Comparison of ENCODE assay signal across 8 cellular contexts in genomic region chr19:48646192-48646911, GRCh38.
A peak's percentile ranks its signal among the peaks of the same experiment; 100 is the strongest.
DNase-seq lines count a peak whose midpoint lies in the region; ATAC-seq lines count a peak whose summit lies in the region.

No MANE protein-coding gene starts in this region.

- ATAC-seq in GM18858 (IDR thresholded peaks at IDR 0.05; ENCODE audit: unreplicated experiment) (peak; percentile 47), HG03159 (IDR thresholded peaks at IDR 0.05; ENCODE audit: unreplicated experiment) (peak; percentile 61)

- DNase-seq in 8988T (peak; percentile 74), NCI-H446 (lab: John Stamatoyannopoulos, UW) (peak; percentile 88 to 90), kidney glomerular epithelial cell (lab: John Stamatoyannopoulos, UW) (peak; percentile 76)
- DNase-seq in activated CD4-positive, CD25-positive, alpha-beta regulatory T cell treated with anti-CD3 and anti-CD28 coated beads, Interleukin-2, amount 50 U/mL, for 16 hours (ENCODE audit: low read depth, low spot score): peak; percentile 83
- DNase-seq in central memory CD4-positive, alpha-beta T cell: peak; percentile 91
- DNase-seq in stimulated activated CD4-positive, alpha-beta T cell treated with anti-CD3 and anti-CD28 coated beads, Interleukin-15, amount 100 ng/mL, for 48 hours (ENCODE audit: low read depth in 2 of 2): peak; percentile 83 to 90

Comparison
In these comparisons a context has a peak if more than half of its experiments do, and no peak if none do; other contexts are left out.
1. Peak in every context shown above with its lines: DNase-seq and ATAC-seq.